In the genomic region with DNA sequence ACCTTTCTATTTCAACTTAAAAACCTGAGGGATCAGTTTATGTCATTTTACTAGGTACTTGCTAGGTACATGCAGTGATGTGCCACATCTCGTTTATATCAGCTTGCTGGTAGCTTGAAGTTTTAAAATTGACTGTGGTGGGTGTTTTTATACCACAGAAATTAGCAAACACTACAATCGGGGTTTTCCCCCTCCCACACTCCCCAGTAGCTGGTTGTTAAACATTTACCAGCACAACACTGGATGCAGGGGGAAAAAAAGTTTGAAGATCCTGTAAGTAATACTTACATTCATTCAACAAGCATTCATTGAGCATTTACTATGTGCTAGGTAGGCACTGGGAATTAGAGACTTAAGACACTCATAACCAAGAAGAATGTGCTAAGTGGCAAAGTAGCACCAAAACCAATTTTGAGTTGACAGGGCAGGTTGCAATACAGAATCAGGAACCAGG, we compare ENCODE assay signal across 9 cellular contexts. TPM values are rescaled to one million over a fixed set of nuclear protein-coding genes. Genes with fewer than 3 reads are reported as not detected.
DNase-seq lines count a peak whose midpoint lies in the region; ATAC-seq lines count a peak whose summit lies in the region.
"Had no signal": no experiment of that assay in that cellular context is flagged by ENCODE, and none has a peak within 500 bp of the region (broad histone marks: within the 10 kb centered on the region; RNA-seq: fewer than 3 reads in every experiment).

No MANE protein-coding gene starts in this region.

- DNase-seq in CD1c-positive myeloid dendritic cell (ENCODE audit: extremely low spot score) (peak; percentile 49), kidney tubule cell (ENCODE audit: low spot score) (peak; percentile 34), SK-N-DZ (ENCODE audit: low spot score) (no peak), hippocampal formation (lab: John Stamatoyannopoulos, UW) (no peak), NCI-H2081 treated with DMSO at 0.1 percent for 48 hours (lab: John Stamatoyannopoulos, UW) (no peak), NOMO-1 treated with DMSO at 0.1 percent for 48 hours (lab: John Stamatoyannopoulos, UW; ENCODE audit: unreplicated experiment) (no peak)
- DNase-seq: brain microvascular endothelial cell had no signal

- peak; percentile 51 for ATAC-seq in GM19328 (IDR thresholded peaks at IDR 0.05; ENCODE audit: unreplicated experiment)
- peak; percentile 55 for ATAC-seq in HG03280 (IDR thresholded peaks at IDR 0.05; ENCODE audit: unreplicated experiment)

RNA-seq across cellular contexts. Expression of a gene that starts 32.6 kb away (rescaled TPM):
- polyA plus RNA-seq in SK-N-DZ (2014; cell fraction: cytosol; rRNA removed), result 15.8 and 19.0 TPM in 2 replicates
- 12.5 and 13.6 TPM in 2 replicates for polyA plus RNA-seq in SK-N-DZ (2014; cell fraction: nucleus; rRNA removed)

Comparison
In these comparisons a context has a peak if more than half of its experiments do, and no peak if none do; other contexts are left out.
1. DNase-seq: peak in CD1c-positive myeloid dendritic cell (single experiment) and kidney tubule cell (single experiment); none in SK-N-DZ (single experiment), hippocampal formation (0 of 2), NCI-H2081 treated with DMSO at 0.1 percent for 48 hours (single experiment) and NOMO-1 treated with DMSO at 0.1 percent for 48 hours (single experiment).